Comparison of ENCODE assay signal across 8 cellular contexts in the genomic region with DNA sequence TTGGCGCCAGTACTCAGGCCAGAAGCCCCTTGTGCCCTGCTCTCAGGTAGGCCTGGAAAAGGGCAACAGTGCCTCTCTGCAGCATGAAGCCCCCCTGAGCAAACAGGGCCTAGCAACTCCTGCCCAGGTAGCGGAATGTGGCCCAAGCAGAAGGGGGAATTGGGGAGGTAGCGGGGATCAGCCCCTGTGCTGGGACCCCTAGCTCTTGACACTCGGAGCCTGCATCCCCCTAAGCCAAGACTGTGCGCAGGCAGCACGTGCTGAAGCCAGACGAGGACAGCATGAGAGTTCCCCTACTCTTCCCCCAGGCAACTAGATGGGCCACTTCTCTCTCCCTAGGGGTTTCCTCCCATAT. TPM values are rescaled to one million over a fixed set of nuclear protein-coding genes. Genes with fewer than 3 reads are reported as not detected.
DNase-seq lines count a peak whose midpoint lies in the region; ATAC-seq and TF ChIP-seq lines count a peak whose summit lies in the region.

No MANE protein-coding gene starts in this region.

- H3K4me1 Mint-ChIP-seq in T-helper 17 cell, result peaks cover 31% of the 10 kb centered on the region

- H3K27me3 ChIP-seq in H7 (ENCODE audit: control insufficient read depth, insufficient read depth, low read length) (no peaks in the 10 kb centered on the region), foreskin keratinocyte (no peaks in the 10 kb centered on the region), skeletal muscle tissue (ENCODE audit: control insufficient read depth in 3 of 3, insufficient read depth in 3 of 3, low read length in 3 of 3) (no peaks in the 10 kb centered on the region)

- no peaks in the 10 kb centered on the region for H3K27me3 Mint-ChIP-seq in T-helper 17 cell

- H3K4me3 ChIP-seq in H7 (ENCODE audit: insufficient read depth, low read depth, low read length) (peak overlapping the region; percentile 98), skeletal muscle tissue (ENCODE audit: low read length in 3 of 3) (peak overlapping the region; percentile 85 to 95 (median 95))

- H3K9me3 ChIP-seq in T-helper 17 cell (ENCODE audit: control insufficient read depth, low read length, poor library complexity, severe bottlenecking) (no peaks in the 10 kb centered on the region), skeletal muscle tissue (ENCODE audit: control insufficient read depth in 3 of 3, low read length in 3 of 3) (no peaks in the 10 kb centered on the region)

- H3K4me3 Mint-ChIP-seq in T-helper 17 cell, result peak overlapping the region; percentile 97

- peaks cover 27% of the 10 kb centered on the region for H3K36me3 ChIP-seq in H7 (replicated peaks; ENCODE audit: control insufficient read depth, insufficient read depth, low read length)
- H3K36me3 ChIP-seq in skeletal muscle tissue (ENCODE audit: control insufficient read depth in 3 of 3, insufficient read depth in 3 of 3, low read length in 3 of 3), result peaks cover 42 to 53% (median 44%) of the 10 kb centered on the region in 3 donors

- H3K27ac Mint-ChIP-seq in T-helper 17 cell, result peak overlapping the region; percentile 96

- TF ChIP-seq CTCF in foreskin keratinocyte (conservative IDR thresholded peaks at IDR 0.05), result no peak

- DNase-seq in H7 (no peak), T-helper 17 cell (no peak), foreskin keratinocyte (no peak), NCI-H2081 (lab: John Stamatoyannopoulos, UW) (no peak), CD1c-positive myeloid dendritic cell (ENCODE audit: extremely low spot score) (no peak), A172 (ENCODE audit: low spot score) (no peak)

- H3K4me1 ChIP-seq in foreskin keratinocyte, result peaks cover 4% of the 10 kb centered on the region
- peaks cover 37 to 59% (median 41%) of the 10 kb centered on the region in 3 donors for H3K4me1 ChIP-seq in skeletal muscle tissue (ENCODE audit: control insufficient read depth in 3 of 3, insufficient read depth in 3 of 3, low read length in 3 of 3)

- peaks cover 4% of the 10 kb centered on the region for H3K36me3 Mint-ChIP-seq in T-helper 17 cell (ENCODE audit: low read depth)

- peak overlapping the region; percentile 81 to 98 (median 96) for H3K9ac ChIP-seq in skeletal muscle tissue (ENCODE audit: low read depth in 1 of 3, low read length in 3 of 3)

- H3K27ac ChIP-seq in foreskin keratinocyte (peak overlapping the region; percentile 85), skeletal muscle tissue (ENCODE audit: low read depth, low read length) (peak overlapping the region; percentile 95)

- ATAC-seq in T-helper 17 cell, result no peak
- ATAC-seq in foreskin keratinocyte, result no peak
- ATAC-seq in HG02970 (IDR thresholded peaks at IDR 0.05; ENCODE audit: low FRiP score, unreplicated experiment), result no peak

RNA-seq across cellular contexts. Expression of a gene that starts 0.8 kb away (rescaled TPM):
- 44.2 and 45.2 TPM in 2 replicates for total RNA-seq in H7 (2014; rRNA removed; shearing (Covaris generic))
- total RNA-seq in T-helper 17 cell, result 10 to 100 TPM; 35.5 to 44.8 TPM
- 60.4 and 62.5 TPM in 2 replicates for total RNA-seq in foreskin keratinocyte
- 73.4 and 81.2 TPM in 2 replicates for polyA plus RNA-seq in foreskin keratinocyte
- total RNA-seq in skeletal muscle tissue, result 24.5 TPM
- total RNA-seq in A172 (2014; rRNA removed; shearing (Covaris generic)), result 87.1 and 116 TPM in 2 replicates

RNA-seq across cellular contexts. Expression of a gene that starts 14.4 kb away (rescaled TPM):
- 35.8 and 38.4 TPM in 2 replicates for total RNA-seq in H7 (2014; rRNA removed; shearing (Covaris generic))
- 10 to 100 TPM; 27.4 to 28.8 TPM for total RNA-seq in T-helper 17 cell
- 32.1 and 32.9 TPM in 2 replicates for total RNA-seq in foreskin keratinocyte
- polyA plus RNA-seq in foreskin keratinocyte, result 33.8 and 34.6 TPM in 2 replicates
- total RNA-seq in skeletal muscle tissue, result 24.5 TPM
- 47.0 and 55.6 TPM in 2 replicates for total RNA-seq in A172 (2014; rRNA removed; shearing (Covaris generic))

RNA-seq across cellular contexts. Expression of a gene that starts 18.7 kb away (rescaled TPM):
- total RNA-seq in H7 (2014; rRNA removed; shearing (Covaris generic)), result 3.4 TPM in 1 of 2 replicates, not detected in the other
- total RNA-seq in T-helper 17 cell, result 1 to 10 TPM in 1 of 2 donors, not detected in 1; 1.8 TPM
- total RNA-seq in foreskin keratinocyte, result not detected in 2 replicates
- 0.30 and 0.39 TPM in 2 replicates for polyA plus RNA-seq in foreskin keratinocyte
- 12,119 TPM for total RNA-seq in skeletal muscle tissue
- total RNA-seq in A172 (2014; rRNA removed; shearing (Covaris generic)), result not detected in 2 replicates

RNA-seq across cellular contexts. Expression of a gene that starts 26.4 kb away (rescaled TPM):
- total RNA-seq in H7 (2014; rRNA removed; shearing (Covaris generic)), result 0.18 and 0.80 TPM in 2 replicates
- total RNA-seq in T-helper 17 cell, result 100 to 1,000 TPM; 192 to 220 TPM
- total RNA-seq in foreskin keratinocyte, result 0.14 TPM in 1 of 2 replicates, not detected in the other
- 0.33 and 0.91 TPM in 2 replicates for polyA plus RNA-seq in foreskin keratinocyte
- total RNA-seq in skeletal muscle tissue, result 0.52 TPM
- not detected in 2 replicates for total RNA-seq in A172 (2014; rRNA removed; shearing (Covaris generic))

RNA-seq across cellular contexts. Expression of a gene that starts 39.3 kb away (rescaled TPM):
- total RNA-seq in H7 (2014; rRNA removed; shearing (Covaris generic)), result 38.8 and 46.3 TPM in 2 replicates
- total RNA-seq in T-helper 17 cell, result 1 to 10 TPM; 6.2 to 6.7 TPM
- total RNA-seq in foreskin keratinocyte, result 8.7 and 10.5 TPM in 2 replicates
- polyA plus RNA-seq in foreskin keratinocyte, result 6.8 and 8.0 TPM in 2 replicates
- 6.3 TPM for total RNA-seq in skeletal muscle tissue
- total RNA-seq in A172 (2014; rRNA removed; shearing (Covaris generic)), result 19.1 and 20.7 TPM in 2 replicates

Comparison
In these comparisons a context has a peak if more than half of its experiments do, and no peak if none do; other contexts are left out.
1. RNA of a gene that starts 18.7 kb away (total RNA-seq): 12,119 TPM in skeletal muscle tissue (single experiment); 1.8 TPM in T-helper 17 cell, not detected in foreskin keratinocyte, 3.4 TPM in H7 and not detected in A172; every median in the first group is over 1,000 times any median in the second.